2 cellular contexts compared by ENCODE assay signal in genomic region chr9:136888454-136888853, GRCh38.
TF ChIP-seq lines count a peak whose summit lies in the region.

No MANE protein-coding gene starts in this region.

TF ChIP-seq in A549, 52 proteins besides CTCF, POLR2A, EP300 and RAD21:
- no peak for TF ChIP-seq NFE2L2 (conservative IDR thresholded peaks at IDR 0.05; ENCODE audit: low read length)
- TF ChIP-seq, protein P1, sequence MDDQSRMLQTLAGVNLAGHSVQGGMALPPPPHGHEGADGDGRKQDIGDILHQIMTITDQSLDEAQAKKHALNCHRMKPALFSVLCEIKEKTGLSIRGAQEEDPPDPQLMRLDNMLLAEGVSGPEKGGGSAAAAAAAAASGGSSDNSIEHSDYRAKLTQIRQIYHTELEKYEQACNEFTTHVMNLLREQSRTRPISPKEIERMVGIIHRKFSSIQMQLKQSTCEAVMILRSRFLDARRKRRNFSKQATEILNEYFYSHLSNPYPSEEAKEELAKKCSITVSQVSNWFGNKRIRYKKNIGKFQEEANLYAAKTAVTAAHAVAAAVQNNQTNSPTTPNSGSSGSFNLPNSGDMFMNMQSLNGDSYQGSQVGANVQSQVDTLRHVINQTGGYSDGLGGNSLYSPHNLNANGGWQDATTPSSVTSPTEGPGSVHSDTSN (IDR thresholded peaks at IDR 0.05): no peak
- no peak for TF ChIP-seq TP53 (CRISPR knock-in tag; IDR thresholded peaks at IDR 0.05)
- TF ChIP-seq HOXA7 (CRISPR knock-in tag; IDR thresholded peaks at IDR 0.05): no peak
- TF ChIP-seq ESRRA (IDR thresholded peaks at IDR 0.05; ENCODE audit: borderline replicate concordance, low read length): no peak
- TF ChIP-seq KDM1A (IDR thresholded peaks at IDR 0.05; ENCODE audit: low read depth): no peak
- TF ChIP-seq KDM5A (IDR thresholded peaks at IDR 0.05): no peak
- TF ChIP-seq CHD4 (IDR thresholded peaks at IDR 0.05; ENCODE audit: borderline replicate concordance): no peak
- TF ChIP-seq RCOR1 (IDR thresholded peaks at IDR 0.05; ENCODE audit: low read depth, low read length): no peak
- TF ChIP-seq ZSCAN20 (CRISPR knock-in tag; IDR thresholded peaks at IDR 0.05): no peak
TF ChIP-seq in A549: peak in this region for 0.

TF ChIP-seq in HepG2, 621 proteins besides CTCF, POLR2A, EP300 and RAD21:
- TF ChIP-seq, protein P2, sequence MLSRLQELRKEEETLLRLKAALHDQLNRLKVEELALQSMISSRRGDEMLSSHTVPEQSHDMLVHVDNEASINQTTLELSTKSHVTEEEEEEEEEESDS (CRISPR knock-in tag; IDR thresholded peaks at IDR 0.05; ENCODE audit: borderline replicate concordance): no peak
- TF ChIP-seq ZNF446 (CRISPR knock-in tag; IDR thresholded peaks at IDR 0.05) (no peak), ZC3H4 (CRISPR knock-in tag; IDR thresholded peaks at IDR 0.05; ENCODE audit: borderline replicate concordance) (no peak), ZNF878 (CRISPR knock-in tag; IDR thresholded peaks at IDR 0.05) (no peak), ZNF883 (CRISPR knock-in tag; IDR thresholded peaks at IDR 0.05; ENCODE audit: not compliant biosample characterization) (no peak), POGK (CRISPR knock-in tag; conservative IDR thresholded peaks at IDR 0.05) (no peak), FOXA1 (IDR thresholded peaks at IDR 0.05) (no peak), FOXA1 (CRISPR knock-in tag; IDR thresholded peaks at IDR 0.05) (no peak), CERS6 (CRISPR knock-in tag; IDR thresholded peaks at IDR 0.05) (no peak), ZNF460 (CRISPR knock-in tag; IDR thresholded peaks at IDR 0.05; ENCODE audit: borderline replicate concordance) (no peak)
